21 cellular contexts compared by ENCODE assay signal in the genomic region with DNA sequence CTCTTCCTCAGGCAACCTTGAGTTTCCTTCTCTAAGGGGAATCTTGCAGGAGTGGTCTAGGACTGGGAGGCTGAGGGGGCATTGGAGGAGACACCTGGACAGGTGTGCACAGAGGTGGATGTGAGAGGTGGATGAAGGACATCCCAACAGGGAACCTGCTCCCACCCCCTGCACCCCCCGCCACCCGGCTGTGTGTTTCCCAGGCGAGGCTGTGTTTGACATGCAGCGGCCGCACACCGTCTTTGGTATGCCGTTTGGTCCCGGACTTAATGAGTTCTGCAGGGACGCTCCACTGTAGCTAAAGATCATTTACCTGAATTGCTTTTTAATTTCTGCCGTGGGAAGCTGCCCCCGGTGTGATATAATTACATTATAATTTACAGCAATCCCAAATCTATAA.
"Had no signal": no experiment of that assay in that cellular context is flagged by ENCODE, and none has a peak within 500 bp of the region (broad histone marks: within the 10 kb centered on the region; RNA-seq: fewer than 3 reads in every experiment).

No MANE protein-coding gene starts in this region.

- H3K36me3 Mint-ChIP-seq: naive B cell had no signal

- H3K4me3 Mint-ChIP-seq: mesothelial cell of epicardium; naive B cell; stimulated activated naive CD8-positive, alpha-beta T cell treated with anti-CD3 and anti-CD28 coated beads, Interleukin-15, amount 100 ng/mL, for 72 hours had no signal

- ATAC-seq: left lobe of liver; mucosa of descending colon; right lobe of liver; stimulated activated naive CD8-positive, alpha-beta T cell treated with anti-CD3 and anti-CD28 coated beads, Interleukin-15, amount 100 ng/mL, for 72 hours; upper lobe of right lung had no signal

- H3K27ac Mint-ChIP-seq: mesothelial cell of epicardium; naive B cell; stimulated activated naive CD8-positive, alpha-beta T cell treated with anti-CD3 and anti-CD28 coated beads, Interleukin-15, amount 100 ng/mL, for 72 hours had no signal

- H3K9me3 Mint-ChIP-seq: mesothelial cell of epicardium; naive B cell; stimulated activated naive CD8-positive, alpha-beta T cell treated with anti-CD3 and anti-CD28 coated beads, Interleukin-15, amount 100 ng/mL, for 72 hours had no signal

- H3K27me3 Mint-ChIP-seq: naive B cell; stimulated activated naive CD8-positive, alpha-beta T cell treated with anti-CD3 and anti-CD28 coated beads, Interleukin-15, amount 100 ng/mL, for 72 hours had no signal

- DNase-seq: dorsolateral prefrontal cortex; effector CD4-positive, alpha-beta T cell; head of caudate nucleus; mesenchymal stem cell; mucosa of descending colon; naive B cell; occipital lobe; ovary; retina; small intestine; stimulated activated CD4-positive, alpha-beta T cell treated with anti-CD3 and anti-CD28 coated beads, Interleukin-12 subunit alpha, Interleukin-12 subunit beta, amount 100 ng/mL, for 4 hours; stimulated activated CD4-positive, alpha-beta T cell treated with anti-CD3 and anti-CD28 coated beads, Interleukin-1b, Interleukin-23, amount 100 ng/mL, for 48 hours; stimulated activated CD4-positive, alpha-beta T cell treated with anti-CD3 and anti-CD28 coated beads, Interleukin-4, amount 100 ng/mL, for 1 hour; stimulated activated CD8-positive, alpha-beta memory T cell treated with anti-CD3 and anti-CD28 coated beads, Interleukin-4, amount 100 ng/mL, for 48 hours; stimulated activated naive CD4-positive, alpha-beta T cell; stimulated activated naive CD8-positive, alpha-beta T cell treated with anti-CD3 and anti-CD28 coated beads, Interleukin-15, amount 100 ng/mL, for 72 hours; transverse colon; upper lobe of right lung had no signal

- H3K4me1 Mint-ChIP-seq: stimulated activated naive CD8-positive, alpha-beta T cell treated with anti-CD3 and anti-CD28 coated beads, Interleukin-15, amount 100 ng/mL, for 72 hours had no signal
